Comparison of ENCODE assay signal across 1 cellular context in the genomic region with DNA sequence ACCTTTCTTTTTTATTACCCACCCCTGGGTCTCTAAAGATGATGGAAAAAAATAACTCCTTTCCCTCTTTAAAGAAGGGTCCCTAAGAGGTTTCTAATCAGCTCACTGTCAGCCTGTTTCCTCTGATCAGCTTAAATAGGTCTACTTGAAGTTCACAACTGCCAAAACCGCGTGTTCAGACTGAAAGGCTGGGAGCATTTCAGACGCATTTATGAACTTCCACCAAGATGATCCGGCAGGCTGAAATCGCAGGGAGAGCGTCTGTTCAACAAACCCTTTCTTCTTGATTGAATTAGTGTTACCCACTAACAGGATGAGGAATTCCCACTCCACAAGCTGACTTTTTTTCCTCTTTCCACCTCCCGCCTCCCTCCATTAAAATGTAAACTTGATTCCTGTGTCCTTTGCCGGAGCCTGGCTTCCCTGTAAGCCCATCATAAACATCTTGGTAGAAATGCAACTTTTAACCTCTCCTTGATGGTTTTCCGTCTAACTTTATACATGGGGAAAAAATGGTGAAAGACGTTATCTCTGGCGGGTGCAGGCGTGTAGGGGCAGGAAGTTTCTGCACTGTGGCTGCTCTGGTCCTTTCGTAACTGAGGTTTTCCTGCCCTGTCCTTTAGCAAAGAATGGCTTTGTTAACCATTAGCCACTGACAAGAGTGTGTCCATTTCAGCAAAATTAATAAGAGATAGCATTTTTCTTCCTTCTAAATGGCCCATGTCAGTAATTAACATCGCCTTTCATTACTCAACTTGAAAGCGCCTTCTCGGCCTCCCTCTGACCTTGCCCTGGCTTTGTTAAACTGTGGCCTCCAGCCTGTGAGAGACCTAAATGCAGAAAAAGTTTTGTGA.
TF ChIP-seq lines count a peak whose summit lies in the region.

No MANE protein-coding gene starts in this region.

TF ChIP-seq in HepG2, 621 proteins besides CTCF, POLR2A, EP300 and RAD21 (continued from another document):
- TF ChIP-seq, protein P1, sequence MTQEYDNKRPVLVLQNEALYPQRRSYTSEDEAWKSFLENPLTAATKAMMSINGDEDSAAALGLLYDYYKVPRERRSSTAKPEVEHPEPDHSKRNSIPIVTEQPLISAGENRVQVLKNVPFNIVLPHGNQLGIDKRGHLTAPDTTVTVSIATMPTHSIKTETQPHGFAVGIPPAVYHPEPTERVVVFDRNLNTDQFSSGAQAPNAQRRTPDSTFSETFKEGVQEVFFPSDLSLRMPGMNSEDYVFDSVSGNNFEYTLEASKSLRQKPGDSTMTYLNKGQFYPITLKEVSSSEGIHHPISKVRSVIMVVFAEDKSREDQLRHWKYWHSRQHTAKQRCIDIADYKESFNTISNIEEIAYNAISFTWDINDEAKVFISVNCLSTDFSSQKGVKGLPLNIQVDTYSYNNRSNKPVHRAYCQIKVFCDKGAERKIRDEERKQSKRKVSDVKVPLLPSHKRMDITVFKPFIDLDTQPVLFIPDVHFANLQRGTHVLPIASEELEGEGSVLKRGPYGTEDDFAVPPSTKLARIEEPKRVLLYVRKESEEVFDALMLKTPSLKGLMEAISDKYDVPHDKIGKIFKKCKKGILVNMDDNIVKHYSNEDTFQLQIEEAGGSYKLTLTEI (CRISPR knock-in tag; conservative IDR thresholded peaks at IDR 0.05) = no peak
- TF ChIP-seq TBX2 (CRISPR knock-in tag; IDR thresholded peaks at IDR 0.05; ENCODE audit: borderline replicate concordance) (peak; percentile 77), GABPB1 (CRISPR knock-in tag; IDR thresholded peaks at IDR 0.05) (0 out of 2 replicates have a peak, but pooled peaks have one; percentile 20), PHF5A (CRISPR knock-in tag; IDR thresholded peaks at IDR 0.05; ENCODE audit: low read depth, unreplicated experiment) (no peak), NAIF1 (CRISPR knock-in tag; IDR thresholded peaks at IDR 0.05; ENCODE audit: borderline replicate concordance) (no peak)
